ENCODE assay signal across 9 cellular contexts in genomic region chr15:73851679-73852078, GRCh38. TPM values are rescaled to one million over a fixed set of nuclear protein-coding genes. Genes with fewer than 3 reads are reported as not detected.
DNase-seq lines count a peak whose midpoint lies in the region; ATAC-seq, FAIRE-seq and TF ChIP-seq lines count a peak whose summit lies in the region.
"Had no signal": no experiment of that assay in that cellular context is flagged by ENCODE, and none has a peak within 500 bp of the region (broad histone marks: within the 10 kb centered on the region; RNA-seq: fewer than 3 reads in every experiment).

No MANE protein-coding gene starts in this region.

- H2AFZ ChIP-seq in keratinocyte (ENCODE audit: control insufficient read depth, low read length), result no peak overlapping the region

- no peak overlapping the region for H3K27ac Mint-ChIP-seq in activated T-helper 2 cell treated with anti-CD3 and anti-CD28 coated beads, Interferon-gamma antibody, Interleukin-2, Interleukin-4, amounts not matched to agents 10 μg/mL and 5 μg/mL and 100 μg/mL, durations not matched to agents 14 hours and 24 hours and 36 hours

- TF ChIP-seq CTCF in keratinocyte (optimal IDR thresholded peaks at IDR 0.05 in 1 of 3, IDR thresholded peaks at IDR 0.05 in 1 of 3, conservative IDR thresholded peaks at IDR 0.05 in 1 of 3; ENCODE audit: extremely low read depth in 1 of 3, insufficient read depth in 2 of 3, low read length in 3 of 3), result no peak

- H3K36me3 ChIP-seq in MG63, result no peaks in the 10 kb centered on the region
- no peaks in the 10 kb centered on the region for H3K36me3 ChIP-seq in keratinocyte (ENCODE audit: control insufficient read depth in 2 of 2, extremely low read depth in 1 of 2, insufficient read depth in 2 of 2, low read length in 2 of 2)

- no peaks in the 10 kb centered on the region for H3K36me3 Mint-ChIP-seq in activated T-helper 2 cell treated with anti-CD3 and anti-CD28 coated beads, Interferon-gamma antibody, Interleukin-2, Interleukin-4, amounts not matched to agents 10 μg/mL and 5 μg/mL and 100 μg/mL, durations not matched to agents 14 hours and 24 hours and 36 hours (ENCODE audit: low read depth)

- peaks cover 14% of the 10 kb centered on the region for H3K27me3 ChIP-seq in MG63
- peaks cover 17% of the 10 kb centered on the region for H3K27me3 ChIP-seq in keratinocyte (ENCODE audit: control insufficient read depth, extremely low read depth, insufficient read depth, low read length)

- H3K4me3 ChIP-seq in MG63 (no peak overlapping the region), keratinocyte (ENCODE audit: control insufficient read depth in 2 of 3, extremely low read depth in 1 of 3, insufficient read depth in 2 of 3, low read depth in 1 of 3, low read length in 3 of 3) (no peak overlapping the region)

- no peaks in the 10 kb centered on the region for H3K9me3 ChIP-seq in MG63
- no peaks in the 10 kb centered on the region for H3K9me3 ChIP-seq in keratinocyte (ENCODE audit: control insufficient read depth, low read depth, low read length)

- no peak overlapping the region for H3K4me2 ChIP-seq in keratinocyte (ENCODE audit: control insufficient read depth, extremely low read depth, insufficient read depth, low read depth, low read length)

- H4K20me1 ChIP-seq in keratinocyte (ENCODE audit: control insufficient read depth, extremely low read depth, insufficient read depth, low read length), result no peaks in the 10 kb centered on the region

- H3K9ac ChIP-seq in keratinocyte (ENCODE audit: control insufficient read depth, extremely low read depth, insufficient read depth, low read length), result no peak overlapping the region

- dilution Hi-C loops in keratinocyte (cut with MboI; ENCODE audit: extremely low pct_ligation_motif_present, low sequenced_read_pairs), result no loop called here

- no peaks in the 10 kb centered on the region for H3K79me2 ChIP-seq in keratinocyte (ENCODE audit: control insufficient read depth, insufficient read depth, low read length)

- no peaks in the 10 kb centered on the region for H3K9me1 ChIP-seq in keratinocyte (ENCODE audit: control insufficient read depth, extremely low read depth, insufficient read depth, low read length)

- FAIRE-seq in keratinocyte (lab: Jason Lieb, UNC), result peak; percentile 39
- FAIRE-seq: endometrium had no signal

- H3K27me3 Mint-ChIP-seq in activated T-helper 2 cell treated with anti-CD3 and anti-CD28 coated beads, Interferon-gamma antibody, Interleukin-2, Interleukin-4, amounts not matched to agents 10 μg/mL and 5 μg/mL and 100 μg/mL, durations not matched to agents 14 hours and 24 hours and 36 hours (ENCODE audit: low read depth), result peaks cover 5% of the 10 kb centered on the region

- intact Hi-C loops in activated T-helper 2 cell treated with anti-CD3 and anti-CD28 coated beads, Interferon-gamma antibody, Interleukin-2, Interleukin-4, amounts not matched to agents 10 μg/mL and 5 μg/mL and 100 μg/mL, durations not matched to agents 14 hours and 24 hours and 36 hours (cut with micrococcal nuclease), result no loop called here

- ATAC-seq in HG03460 (IDR thresholded peaks at IDR 0.05; ENCODE audit: unreplicated experiment), result no peak
- no peak for ATAC-seq in HG02571 (IDR thresholded peaks at IDR 0.05; ENCODE audit: unreplicated experiment)

- no peak overlapping the region for H3K4me3 Mint-ChIP-seq in activated T-helper 2 cell treated with anti-CD3 and anti-CD28 coated beads, Interferon-gamma antibody, Interleukin-2, Interleukin-4, amounts not matched to agents 10 μg/mL and 5 μg/mL and 100 μg/mL, durations not matched to agents 14 hours and 24 hours and 36 hours (ENCODE audit: low read depth)

- peak; percentile 50 for DNase-seq in EL
- DNase-seq in MG63, result peak; percentile 41
- peak; percentile 28 for DNase-seq in activated T-helper 2 cell treated with anti-CD3 and anti-CD28 coated beads, Interferon-gamma antibody, Interleukin-2, Interleukin-4, amounts not matched to agents 10 μg/mL and 5 μg/mL and 100 μg/mL, durations not matched to agents 14 hours and 24 hours and 36 hours (ENCODE audit: low spot score)
- peak; percentile 19 for DNase-seq in keratinocyte (ENCODE audit: low read depth, low spot score)
- no peak for DNase-seq in DMS153 (lab: John Stamatoyannopoulos, UW)
- DNase-seq in SHP77 (lab: John Stamatoyannopoulos, UW), result no peak

- no peaks in the 10 kb centered on the region for H3K9me3 Mint-ChIP-seq in activated T-helper 2 cell treated with anti-CD3 and anti-CD28 coated beads, Interferon-gamma antibody, Interleukin-2, Interleukin-4, amounts not matched to agents 10 μg/mL and 5 μg/mL and 100 μg/mL, durations not matched to agents 14 hours and 24 hours and 36 hours

- H3K4me1 Mint-ChIP-seq in activated T-helper 2 cell treated with anti-CD3 and anti-CD28 coated beads, Interferon-gamma antibody, Interleukin-2, Interleukin-4, amounts not matched to agents 10 μg/mL and 5 μg/mL and 100 μg/mL, durations not matched to agents 14 hours and 24 hours and 36 hours (ENCODE audit: low read depth), result no peaks in the 10 kb centered on the region

- no peak overlapping the region for H3K27ac ChIP-seq in keratinocyte (ENCODE audit: control insufficient read depth, insufficient read depth, low read length)

- no peaks in the 10 kb centered on the region for H3K4me1 ChIP-seq in keratinocyte (ENCODE audit: control insufficient read depth, extremely low read depth, insufficient read depth, low read length)

RNA-seq across cellular contexts. Expression of gene TBC1D21, which starts 21.7 kb away (rescaled TPM):
- not detected in 2 replicates for total RNA-seq in MG63 (2014; rRNA removed; shearing (Covaris generic); ENCODE audit: low replicate concordance)
- not detected in 2 replicates for total RNA-seq in activated T-helper 2 cell treated with anti-CD3 and anti-CD28 coated beads, Interferon-gamma antibody, Interleukin-2, Interleukin-4, amounts not matched to agents 10 μg/mL and 5 μg/mL and 100 μg/mL, durations not matched to agents 14 hours and 24 hours and 36 hours
- polyA plus RNA-seq in keratinocyte, result not detected in 3 replicates
- not detected for polyA plus RNA-seq in keratinocyte (2011; ENCODE audit: low read depth)
- polyA plus RNA-seq in keratinocyte (2011; cell fraction: cytosol; rRNA removed), result not detected in 2 replicates
- not detected in 2 replicates for polyA plus RNA-seq in keratinocyte (2011; cell fraction: nucleus; rRNA removed)
- not detected in 2 replicates for polyA plus RNA-seq in keratinocyte (2012; ENCODE audit: low replicate concordance)
- polyA minus RNA-seq in keratinocyte, result not detected in 3 replicates
- not detected for polyA minus RNA-seq in keratinocyte (2011; cell fraction: cytosol; rRNA and poly(A)+ RNA removed)
- polyA minus RNA-seq in keratinocyte (2011; cell fraction: nucleus; rRNA and poly(A)+ RNA removed), result not detected in 2 replicates

Comparison
In these comparisons a context has a peak if more than half of its experiments do, and no peak if none do; other contexts are left out.
1. DNase-seq: peak in EL (single experiment), MG63 (single experiment), activated T-helper 2 cell treated with anti-CD3 and anti-CD28 coated beads, Interferon-gamma antibody, Interleukin-2, Interleukin-4, amounts not matched to agents 10 μg/mL and 5 μg/mL and 100 μg/mL, durations not matched to agents 14 hours and 24 hours and 36 hours (single experiment) and keratinocyte (single experiment); none in DMS153 (single experiment) and SHP77 (0 of 2).